12 cellular contexts compared by ENCODE assay signal in the genomic region with DNA sequence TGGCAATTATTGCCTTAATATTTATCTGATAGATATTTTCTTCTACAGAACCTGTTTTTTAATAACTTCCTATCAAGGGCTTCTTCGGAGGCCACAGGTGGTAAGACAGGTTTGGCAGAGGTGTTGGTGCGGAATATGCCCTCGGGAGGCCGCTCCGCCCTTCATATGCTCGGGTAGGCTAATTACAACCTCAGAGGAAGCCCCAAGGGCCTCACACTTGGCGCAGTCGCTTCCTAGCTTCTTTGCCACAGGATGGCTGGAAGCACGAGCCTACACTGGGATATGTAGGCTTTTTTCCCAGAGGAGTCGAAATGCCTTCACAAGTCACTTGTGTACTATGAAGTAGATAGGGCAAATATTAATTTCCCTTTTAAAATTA.
DNase-seq lines count a peak whose midpoint lies in the region; ATAC-seq, FAIRE-seq and TF ChIP-seq lines count a peak whose summit lies in the region.
"Had no signal": no experiment of that assay in that cellular context is flagged by ENCODE, and none has a peak within 500 bp of the region (broad histone marks: within the 10 kb centered on the region; RNA-seq: fewer than 3 reads in every experiment).

No MANE protein-coding gene starts in this region.

- 72 to 79% methylated on average over 10 of the region's 10 CpGs for WGBS in thyroid gland, 2 donors
- 93% methylated on average over 10 of the region's 10 CpGs for WGBS in HepG2 (ENCODE audit: low lambda C conversion rate)

- no peak for TF ChIP-seq CTCF in thyroid gland (IDR thresholded peaks at IDR 0.05)
- no peak for TF ChIP-seq CTCF in HepG2 (CRISPR knock-in tag; IDR thresholded peaks at IDR 0.05)

- no peaks in the 10 kb centered on the region for H3K27me3 ChIP-seq in SJSA1 (replicated peaks)
- no peaks in the 10 kb centered on the region for H3K27me3 ChIP-seq in thyroid gland
- H3K27me3 ChIP-seq in HepG2 (ENCODE audit: control insufficient read depth in 1 of 2, insufficient read depth in 2 of 2, low read length in 2 of 2), result no peaks in the 10 kb centered on the region

- H3K27ac ChIP-seq in SJSA1 (peak overlapping the region; percentile 87), thyroid gland (peak overlapping the region in 2 of 3 donors; percentile 49 to 55), HepG2 (ENCODE audit: extremely low read length, insufficient read depth, low read length) (no peak overlapping the region)

- H4K20me1 ChIP-seq in HepG2 (ENCODE audit: insufficient read depth, low read length), result no peaks in the 10 kb centered on the region

- TF ChIP-seq RAD21 in HepG2 (CRISPR knock-in tag; IDR thresholded peaks at IDR 0.05), result no peak

- H3K4me1 ChIP-seq in SJSA1 (replicated peaks) (peaks cover 35% of the 10 kb centered on the region), thyroid gland (peaks cover 14% of the 10 kb centered on the region in 2 donors), HepG2 (ENCODE audit: insufficient read depth, low read length) (peaks cover 5% of the 10 kb centered on the region; the same call in 1 of the 2 replicates)

- FAIRE-seq in HepG2 (lab: Jason Lieb, UNC), result no peak

- H3K4me2 ChIP-seq in HepG2 (ENCODE audit: low read depth, low read length), result no peak overlapping the region

- no peak overlapping the region for H3K9ac ChIP-seq in HepG2 (ENCODE audit: insufficient read depth, low read depth, low read length)

- CTCF ChIA-PET in HepG2 (lab: Yijun Ruan, JAX; ENCODE audit: low intra/inter-chr PET ratio, low total read pairs), result no interaction called here

- no peaks in the 10 kb centered on the region for H3K79me2 ChIP-seq in HepG2 (ENCODE audit: insufficient read depth, low read length)

- DNase-seq in DMS 273 (lab: John Stamatoyannopoulos, UW; ENCODE audit: unreplicated experiment) (peak; percentile 26), DMS 273 treated with DMSO at 0.1 percent for 48 hours (lab: John Stamatoyannopoulos, UW) (no peak), SJSA1 (ENCODE audit: low read depth in 1 of 2, low spot score in 2 of 2) (no peak), iPS-NIHi11 (ENCODE audit: low spot score) (peak; percentile 37), thyroid gland (peak; percentile 16 to 33), HepG2 (ENCODE audit: low spot score) (no peak), NAMALWA (ENCODE audit: low spot score) (no peak)
- DNase-seq in activated CD4-positive, alpha-beta T cell treated with anti-CD3 and anti-CD28 coated beads, Interleukin-2, amount 50 U/mL, for 48 hours, result no peak
- DNase-seq: 8988T; activated CD8-positive, alpha-beta memory T cell treated with anti-CD3 and anti-CD28 coated beads, Interleukin-2, amount 50 U/mL, for 48 hours; hypothalamus; NCI-H1105 had no signal

- ATAC-seq in HepG2, result no peak

- BruUV-seq in HepG2 (replicated peaks; lab: Mats Ljungman, UMichigan), result no TSS peak

- intact Hi-C loops in thyroid gland (cut with DNase I) (no loop called here), HepG2 (cut with micrococcal nuclease; ENCODE audit: unreplicated experiment) (no loop called here)

- no peak overlapping the region for H2AFZ ChIP-seq in HepG2 (ENCODE audit: low read length)

- TF ChIP-seq POLR2A in thyroid gland (IDR thresholded peaks at IDR 0.05) (no peak), HepG2 (IDR thresholded peaks at IDR 0.05; ENCODE audit: insufficient read depth in 1 of 2, low read depth in 2 of 2, low read length in 2 of 2) (no peak)

- H3K9me3 ChIP-seq in SJSA1 (replicated peaks), result no peaks in the 10 kb centered on the region
- no peaks in the 10 kb centered on the region for H3K9me3 ChIP-seq in thyroid gland
- no peaks in the 10 kb centered on the region for H3K9me3 ChIP-seq in HepG2 (ENCODE audit: low read length)

- TF ChIP-seq EP300 in HepG2 (IDR thresholded peaks at IDR 0.05; ENCODE audit: low read depth in 2 of 2, low read length in 2 of 2), result no peak
- no peak for TF ChIP-seq EP300 in HepG2 (CRISPR knock-in tag; IDR thresholded peaks at IDR 0.05; ENCODE audit: borderline replicate concordance)

- POLR2A ChIA-PET in HepG2 (lab: Yijun Ruan, JAX), result interaction anchor here (1.8 kb wide), 1 partner anchor 55 kb away, joined by 4 read pairs; no protein-coding TSS in a partner anchor

- H3K36me3 ChIP-seq in SJSA1, result peaks cover 15% of the 10 kb centered on the region; the same call in 1 of the 2 replicates
- H3K36me3 ChIP-seq in thyroid gland, result no peaks in the 10 kb centered on the region
- no peaks in the 10 kb centered on the region for H3K36me3 ChIP-seq in HepG2 (replicated peaks in 1 of 2; ENCODE audit: control insufficient read depth in 1 of 2, insufficient read depth in 2 of 2, low read length in 2 of 2)

- in situ Hi-C loops in HepG2 (cut with HindIII; ENCODE audit: extremely low pct_ligation_motif_present, low pct_unique_long_range_greater_than_20kb), result no loop called here

- H3K4me3 ChIP-seq in SJSA1 (no peak overlapping the region), thyroid gland (replicated peaks in 1 of 3) (no peak overlapping the region), HepG2 (replicated peaks in 1 of 3; ENCODE audit: insufficient read depth in 1 of 3, low read depth in 2 of 3, low read length in 3 of 3) (no peak overlapping the region)

TF ChIP-seq in HepG2, 621 proteins besides CTCF, POLR2A, EP300 and RAD21 (continues in another document):
- TF ChIP-seq, protein P1, sequence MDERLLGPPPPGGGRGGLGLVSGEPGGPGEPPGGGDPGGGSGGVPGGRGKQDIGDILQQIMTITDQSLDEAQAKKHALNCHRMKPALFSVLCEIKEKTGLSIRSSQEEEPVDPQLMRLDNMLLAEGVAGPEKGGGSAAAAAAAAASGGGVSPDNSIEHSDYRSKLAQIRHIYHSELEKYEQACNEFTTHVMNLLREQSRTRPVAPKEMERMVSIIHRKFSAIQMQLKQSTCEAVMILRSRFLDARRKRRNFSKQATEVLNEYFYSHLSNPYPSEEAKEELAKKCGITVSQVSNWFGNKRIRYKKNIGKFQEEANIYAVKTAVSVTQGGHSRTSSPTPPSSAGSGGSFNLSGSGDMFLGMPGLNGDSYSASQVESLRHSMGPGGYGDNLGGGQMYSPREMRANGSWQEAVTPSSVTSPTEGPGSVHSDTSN (CRISPR knock-in tag; IDR thresholded peaks at IDR 0.05), result no peak
- TF ChIP-seq, protein P2, sequence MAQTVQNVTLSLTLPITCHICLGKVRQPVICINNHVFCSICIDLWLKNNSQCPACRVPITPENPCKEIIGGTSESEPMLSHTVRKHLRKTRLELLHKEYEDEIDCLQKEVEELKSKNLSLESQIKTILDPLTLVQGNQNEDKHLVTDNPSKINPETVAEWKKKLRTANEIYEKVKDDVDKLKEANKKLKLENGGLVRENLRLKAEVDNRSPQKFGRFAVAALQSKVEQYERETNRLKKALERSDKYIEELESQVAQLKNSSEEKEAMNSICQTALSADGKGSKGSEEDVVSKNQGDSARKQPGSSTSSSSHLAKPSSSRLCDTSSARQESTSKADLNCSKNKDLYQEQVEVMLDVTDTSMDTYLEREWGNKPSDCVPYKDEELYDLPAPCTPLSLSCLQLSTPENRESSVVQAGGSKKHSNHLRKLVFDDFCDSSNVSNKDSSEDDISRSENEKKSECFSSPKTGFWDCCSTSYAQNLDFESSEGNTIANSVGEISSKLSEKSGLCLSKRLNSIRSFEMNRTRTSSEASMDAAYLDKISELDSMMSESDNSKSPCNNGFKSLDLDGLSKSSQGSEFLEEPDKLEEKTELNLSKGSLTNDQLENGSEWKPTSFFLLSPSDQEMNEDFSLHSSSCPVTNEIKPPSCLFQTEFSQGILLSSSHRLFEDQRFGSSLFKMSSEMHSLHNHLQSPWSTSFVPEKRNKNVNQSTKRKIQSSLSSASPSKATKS (CRISPR knock-in tag; IDR thresholded peaks at IDR 0.05), result no peak
- no peak for TF ChIP-seq UBTF (CRISPR knock-in tag; IDR thresholded peaks at IDR 0.05)

Comparison
In these comparisons a context has a peak if more than half of its experiments do, and no peak if none do; other contexts are left out.
1. DNase-seq: peak in DMS 273 (single experiment), iPS-NIHi11 (single experiment) and thyroid gland (2 of 2); none in DMS 273 treated with DMSO at 0.1 percent for 48 hours (single experiment), SJSA1 (0 of 2), activated CD4-positive, alpha-beta T cell treated with anti-CD3 and anti-CD28 coated beads, Interleukin-2, amount 50 U/mL, for 48 hours (0 of 2), HepG2 (single experiment) and NAMALWA (single experiment).